ENCODE assay signal across 16 cellular contexts in the genomic region with DNA sequence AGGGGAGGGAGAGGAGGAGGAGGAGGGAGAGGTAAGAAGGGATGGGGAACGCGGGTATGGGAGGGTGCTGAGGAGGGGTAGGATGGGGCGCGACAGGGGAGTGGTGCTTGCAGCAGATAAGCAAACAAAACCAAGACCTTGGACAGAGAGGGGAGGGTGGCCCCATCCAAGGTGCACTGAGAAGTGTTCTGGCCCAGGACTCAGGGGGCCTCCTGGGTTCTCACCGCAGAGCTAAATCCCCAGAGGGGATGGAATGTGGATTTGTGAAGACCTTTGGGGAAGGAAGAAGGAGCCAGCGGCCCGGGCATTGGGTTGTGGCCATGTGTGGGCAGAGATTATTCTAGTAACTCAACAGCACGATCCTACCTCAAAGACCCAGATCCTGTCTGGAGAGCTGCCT.
"Had no signal": no experiment of that assay in that cellular context is flagged by ENCODE, and none has a peak within 500 bp of the region (broad histone marks: within the 10 kb centered on the region; RNA-seq: fewer than 3 reads in every experiment).

No MANE protein-coding gene starts in this region.

- H3K4me1 ChIP-seq: parathyroid adenoma, sigmoid colon, stomach had no signal

- H3K27ac ChIP-seq: heart left ventricle, parathyroid adenoma, sigmoid colon, skin epidermis, stomach had no signal

- H2AFZ ChIP-seq: parathyroid adenoma had no signal

- FAIRE-seq: endometrium, frontal cortex, islet of Langerhans had no signal

- ATAC-seq: esophagus mucosa; heart left ventricle; left lobe of liver; natural killer cell treated with Interleukin-12 subunit alpha and Interleukin-12 subunit beta and Interleukin-15 and Interleukin-18, amount 100 ng/mL, for 72 hours had no signal

- H3K36me3 ChIP-seq: heart left ventricle, sigmoid colon, stomach had no signal

- H3K79me2 ChIP-seq: parathyroid adenoma had no signal

- H3K4me3 ChIP-seq: heart left ventricle, sigmoid colon, skin epidermis, stomach had no signal

- H3K27me3 ChIP-seq: heart left ventricle had no signal

- DNase-seq: effector memory CD4-positive, alpha-beta T cell; heart left ventricle; hypothalamus; sigmoid colon; stimulated activated CD4-positive, alpha-beta T cell treated with anti-CD3 and anti-CD28 coated beads, Interleukin-12 subunit alpha, Interleukin-12 subunit beta, amount 100 ng/mL, for 4 hours; stimulated activated naive CD4-positive, alpha-beta T cell; stomach; trophoblast cell had no signal

- H3K9ac ChIP-seq: parathyroid adenoma had no signal
